17 cellular contexts compared by ENCODE assay signal in the genomic region with DNA sequence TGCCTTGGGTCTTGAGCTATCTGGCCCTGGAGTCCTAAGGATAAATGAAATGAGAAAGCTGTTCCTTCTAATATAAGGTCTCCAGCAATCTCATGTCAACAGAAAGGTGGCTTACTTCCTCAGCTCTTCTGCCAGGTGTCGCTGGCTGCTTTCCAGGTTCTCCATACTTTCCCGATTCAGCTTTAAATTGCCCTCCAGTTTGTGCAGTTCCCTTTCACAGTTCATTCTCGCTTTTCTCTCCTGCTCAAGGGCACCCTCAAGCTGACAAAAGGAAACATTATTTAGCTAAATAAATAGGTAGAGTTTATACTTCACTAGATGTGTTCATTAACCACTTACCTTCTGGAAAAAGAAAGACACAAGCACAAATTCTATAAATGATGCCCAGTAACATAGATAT.
DNase-seq lines count a peak whose midpoint lies in the region; ATAC-seq, FAIRE-seq and TF ChIP-seq lines count a peak whose summit lies in the region.
"Had no signal": no experiment of that assay in that cellular context is flagged by ENCODE, and none has a peak within 500 bp of the region (broad histone marks: within the 10 kb centered on the region; RNA-seq: fewer than 3 reads in every experiment).

No MANE protein-coding gene starts in this region.

- no peak for FAIRE-seq in bronchial epithelial cell (lab: Jason Lieb, UNC)
- FAIRE-seq: G401.6 had no signal

- no peaks in the 10 kb centered on the region for H3K27me3 ChIP-seq in bronchial epithelial cell (ENCODE audit: control insufficient read depth, insufficient read depth, low read length)
- no peaks in the 10 kb centered on the region for H3K27me3 ChIP-seq in stomach
- no peaks in the 10 kb centered on the region for H3K27me3 ChIP-seq in gastroesophageal sphincter
- H3K27me3 ChIP-seq: right atrium auricular region had no signal

- H3K9me3 ChIP-seq in stomach, result peaks cover 0 to 8% (median 4%) of the 10 kb centered on the region in 4 donors
- no peaks in the 10 kb centered on the region for H3K9me3 ChIP-seq in gastroesophageal sphincter
- H3K9me3 ChIP-seq: right atrium auricular region had no signal

- intact Hi-C loops in stomach (cut with DNase I; ENCODE audit: low total_unique reads), result no loop called here

- WGBS in stomach, 5 donors, result 8 to 36% (median 22%) methylated on average over 3 of the region's 3 CpGs
- 36% methylated on average over 3 of the region's 3 CpGs; no CpG with 5 or more reads in 1 of the 2 donors for WGBS in gastroesophageal sphincter (ENCODE audit: low coverage in 1 of 2), 2 donors

- no peak for ATAC-seq in gastroesophageal sphincter
- ATAC-seq: left lobe of liver had no signal

- H3K4me1 ChIP-seq in stomach (no peaks in the 10 kb centered on the region), gastroesophageal sphincter (no peaks in the 10 kb centered on the region)
- H3K4me1 ChIP-seq: right atrium auricular region had no signal

- DNase-seq in NCI-H2107 treated with DMSO at 0.1 percent for 48 hours (lab: John Stamatoyannopoulos, UW; ENCODE audit: unreplicated experiment), result peak; percentile 46
- no peak for DNase-seq in NCI-H2107 (lab: John Stamatoyannopoulos, UW)
- peak; percentile 54 for DNase-seq in NCI-H345 (lab: John Stamatoyannopoulos, UW)
- DNase-seq in bronchial epithelial cell (ENCODE audit: low read depth), result peak; percentile 39
- DNase-seq in stomach, result peak; percentile 50
- no peak for DNase-seq in activated CD8-positive, alpha-beta memory T cell treated with anti-CD3 and anti-CD28 coated beads for 24 hours
- DNase-seq in foreskin melanocyte, result no peak
- DNase-seq: 8988T; activated CD4-positive, alpha-beta memory T cell treated with anti-CD3 and anti-CD28 coated beads, Interleukin-2, amount 10 ng/mL, durations not matched to agents 7 days and 5 days; activated gamma-delta T cell treated with Interleukin-2 at 50 U/mL for 16 hours; hypothalamus; Kasumi-1; NCI-H446 treated with DMSO at 0.1 percent for 48 hours had no signal

- H3K4me3 ChIP-seq in bronchial epithelial cell (ENCODE audit: low read depth, low read length) (no peak overlapping the region), stomach (no peak overlapping the region), gastroesophageal sphincter (no peak overlapping the region)
- H3K4me3 ChIP-seq: right atrium auricular region had no signal

- H3K36me3 ChIP-seq in bronchial epithelial cell (ENCODE audit: control insufficient read depth, insufficient read depth, low read length) (no peaks in the 10 kb centered on the region), stomach (no peaks in the 10 kb centered on the region), gastroesophageal sphincter (no peaks in the 10 kb centered on the region)
- H3K36me3 ChIP-seq: right atrium auricular region had no signal

- H3K27ac ChIP-seq in stomach (no peak overlapping the region), gastroesophageal sphincter (no peak overlapping the region)
- H3K27ac ChIP-seq: right atrium auricular region had no signal

- TF ChIP-seq POLR2A in stomach (IDR thresholded peaks at IDR 0.05), result no peak
- TF ChIP-seq POLR2A in gastroesophageal sphincter (IDR thresholded peaks at IDR 0.05), result no peak

- TF ChIP-seq EP300 in stomach (IDR thresholded peaks at IDR 0.05) (no peak), gastroesophageal sphincter (IDR thresholded peaks at IDR 0.05) (no peak)

- TF ChIP-seq CTCF in bronchial epithelial cell (IDR thresholded peaks at IDR 0.05; ENCODE audit: insufficient read depth, low read length, severe bottlenecking), result no peak
- TF ChIP-seq CTCF in stomach (IDR thresholded peaks at IDR 0.05), result peak in 1 of 7 experiments; percentile 21
- TF ChIP-seq CTCF in gastroesophageal sphincter (IDR thresholded peaks at IDR 0.05), result no peak

Comparison
In these comparisons a context has a peak if more than half of its experiments do, and no peak if none do; other contexts are left out.
1. DNase-seq: peak in NCI-H2107 treated with DMSO at 0.1 percent for 48 hours (single experiment), NCI-H345 (single experiment), bronchial epithelial cell (single experiment) and stomach (single experiment); none in NCI-H2107 (single experiment), activated CD8-positive, alpha-beta memory T cell treated with anti-CD3 and anti-CD28 coated beads for 24 hours (single experiment) and foreskin melanocyte (single experiment).